20 cellular contexts compared by ENCODE assay signal in the genomic region with DNA sequence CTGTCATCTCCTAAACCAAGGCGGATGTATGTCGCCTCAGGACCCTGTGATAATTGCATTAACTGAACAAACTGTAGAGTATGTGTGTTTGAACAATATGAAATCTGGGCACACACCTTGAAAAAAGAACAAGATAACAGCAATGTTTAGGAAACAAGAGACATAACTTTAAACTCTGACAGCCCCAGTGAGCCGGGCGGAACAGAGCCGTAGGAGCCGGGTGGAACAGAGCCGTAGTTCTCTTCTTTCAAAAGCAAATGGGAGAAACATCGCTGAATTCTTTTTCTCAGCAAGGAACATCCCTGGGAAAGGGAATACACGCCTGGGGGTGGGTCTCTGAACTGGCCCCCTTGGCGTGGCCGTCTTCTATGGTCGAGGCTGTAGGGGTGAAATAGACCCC. TPM values are rescaled to one million over a fixed set of nuclear protein-coding genes. Genes with fewer than 3 reads are reported as not detected.
DNase-seq lines count a peak whose midpoint lies in the region; ATAC-seq and TF ChIP-seq lines count a peak whose summit lies in the region.
"Had no signal": no experiment of that assay in that cellular context is flagged by ENCODE, and none has a peak within 500 bp of the region (broad histone marks: within the 10 kb centered on the region; RNA-seq: fewer than 3 reads in every experiment).

No MANE protein-coding gene starts in this region.

- no peaks in the 10 kb centered on the region; the same call in 1 of the 2 replicates for H3K27me3 Mint-ChIP-seq in H9 (ENCODE audit: low read depth)
- peaks cover 6% of the 10 kb centered on the region for H3K27me3 Mint-ChIP-seq in T-helper 17 cell

- no peak overlapping the region for H4K5ac ChIP-seq in H9 (ENCODE audit: insufficient read length, low read depth, low read length)

- no peak overlapping the region for H2AK5ac ChIP-seq in H9 (ENCODE audit: insufficient read length, low read length)

- no peak for TF ChIP-seq CTCF in H9 (conservative IDR thresholded peaks at IDR 0.05)

- H3K9me3 Mint-ChIP-seq in H9: no peaks in the 10 kb centered on the region
- H3K9me3 Mint-ChIP-seq in stimulated activated effector memory CD8-positive, alpha-beta T cell treated with anti-CD3 and anti-CD28 coated beads, Interleukin-12 subunit alpha, Interleukin-12 subunit beta, amount 100 ng/mL, for 72 hours: no peaks in the 10 kb centered on the region

- peak overlapping the region; percentile 69 for H3K4me2 ChIP-seq in H9 (ENCODE audit: insufficient read depth, insufficient read length, low read length)
- H3K4me2 ChIP-seq: KMS-11 had no signal

- H4K91ac ChIP-seq in H9 (ENCODE audit: insufficient read length, low read depth, low read length): no peak overlapping the region

- no peak overlapping the region for H4K8ac ChIP-seq in H9 (replicated peaks; ENCODE audit: insufficient read length, low read depth, low read length)

- no peak overlapping the region for H3K23ac ChIP-seq in H9 (ENCODE audit: insufficient read length, low read depth, low read length)

- H3K79me2 ChIP-seq in H9 (ENCODE audit: insufficient read depth, low read length): no peaks in the 10 kb centered on the region

- H3K23me2 ChIP-seq in H9 (ENCODE audit: insufficient read length, low read depth, low read length, poor library complexity, severe bottlenecking): peaks cover 2% of the 10 kb centered on the region

- H3K9me3 ChIP-seq in H9 (ENCODE audit: control insufficient read depth, low read depth, low read length) (no peaks in the 10 kb centered on the region), T-helper 17 cell (ENCODE audit: control insufficient read depth, low read length, poor library complexity, severe bottlenecking) (no peaks in the 10 kb centered on the region), iPS-15b (ENCODE audit: control insufficient read depth, insufficient read depth, low read length) (no peaks in the 10 kb centered on the region)

- H3K4me1 Mint-ChIP-seq in H9 (peaks cover 25 to 29% of the 10 kb centered on the region in 2 experiments), T-helper 17 cell (peaks cover 8% of the 10 kb centered on the region)
- peaks cover 12% of the 10 kb centered on the region for H3K4me1 Mint-ChIP-seq in stimulated activated effector memory CD8-positive, alpha-beta T cell treated with anti-CD3 and anti-CD28 coated beads, Interleukin-12 subunit alpha, Interleukin-12 subunit beta, amount 100 ng/mL, for 72 hours

- H3K4me3 Mint-ChIP-seq in H9 (peak overlapping the region; percentile 60 to 77), T-helper 17 cell (peak overlapping the region; percentile 15)
- H3K4me3 Mint-ChIP-seq in stimulated activated effector memory CD8-positive, alpha-beta T cell treated with anti-CD3 and anti-CD28 coated beads, Interleukin-12 subunit alpha, Interleukin-12 subunit beta, amount 100 ng/mL, for 72 hours: peak overlapping the region; percentile 26

- H3K27ac ChIP-seq in H9 (ENCODE audit: insufficient read length, low read depth, low read length): no peak overlapping the region
- H3K27ac ChIP-seq: HL-60, KMS-11, SK-N-MC had no signal

- no peak overlapping the region for H3K14ac ChIP-seq in H9 (ENCODE audit: insufficient read depth, low read length)

- no CpG with 5 or more reads among the region's 12 CpGs for WGBS in H9 (ENCODE audit: extremely low coverage, insufficient read length, low lambda C conversion rate)

- H3K4ac ChIP-seq in H9 (ENCODE audit: low read depth, low read length): no peak overlapping the region

- H3K9ac ChIP-seq in H9 (ENCODE audit: extremely low read depth, insufficient read length, low read length) (no peak overlapping the region), iPS-15b (ENCODE audit: low read depth, low read length) (no peak overlapping the region)
- H3K9ac ChIP-seq: KMS-11 had no signal

- H2BK15ac ChIP-seq in H9 (ENCODE audit: low read depth, low read length): no peak overlapping the region

- H2BK12ac ChIP-seq in H9 (ENCODE audit: insufficient read length, low read depth, low read length): no peak overlapping the region

- H3K4me1 ChIP-seq in H9 (ENCODE audit: insufficient read depth, low read length) (no peaks in the 10 kb centered on the region), iPS-15b (ENCODE audit: control insufficient read depth, insufficient read depth, low read length) (peaks cover 9% of the 10 kb centered on the region)

- ATAC-seq in T-helper 17 cell (no peak), HG02885 (IDR thresholded peaks at IDR 0.05; ENCODE audit: poor library complexity, unreplicated experiment) (no peak), HG03378 (IDR thresholded peaks at IDR 0.05; ENCODE audit: unreplicated experiment) (no peak)
- no peak for ATAC-seq in stimulated activated effector memory CD8-positive, alpha-beta T cell treated with anti-CD3 and anti-CD28 coated beads, Interleukin-12 subunit alpha, Interleukin-12 subunit beta, amount 100 ng/mL, for 72 hours
- ATAC-seq: Panc1, Right ventricle myocardium inferior had no signal

- H3T11ph ChIP-seq in H9 (ENCODE audit: low read length): no peak overlapping the region

- no peak overlapping the region for H2BK120ac ChIP-seq in H9 (ENCODE audit: low read depth, low read length, poor library complexity, severe bottlenecking)

- no peak overlapping the region for H3K18ac ChIP-seq in H9 (ENCODE audit: insufficient read length, low read depth, low read length)

- H2BK20ac ChIP-seq in H9 (ENCODE audit: low read depth, low read length, poor library complexity, severe bottlenecking): no peak overlapping the region

- H2AFZ ChIP-seq in H9 (ENCODE audit: low read length): no peak overlapping the region

- no peaks in the 10 kb centered on the region for H3K36me3 ChIP-seq in iPS-15b (ENCODE audit: control insufficient read depth, insufficient read depth, low read length)

- no peak overlapping the region for H2BK5ac ChIP-seq in H9 (ENCODE audit: insufficient read length, low read length)

- H4K20me1 ChIP-seq in H9 (ENCODE audit: control insufficient read depth, insufficient read depth, insufficient read length): no peaks in the 10 kb centered on the region

- H3K56ac ChIP-seq in H9 (ENCODE audit: insufficient read length, low read depth, low read length): no peak overlapping the region

- H3K4me3 ChIP-seq in iPS-15b (ENCODE audit: low read depth, low read length): peak overlapping the region; percentile 35
- H3K4me3 ChIP-seq: SK-N-MC had no signal

- H3K27ac Mint-ChIP-seq in H9 (peak overlapping the region; percentile 26 to 88 (median 40); a peak in 5 of 7 replicates), T-helper 17 cell (no peak overlapping the region)
- no peak overlapping the region for H3K27ac Mint-ChIP-seq in stimulated activated effector memory CD8-positive, alpha-beta T cell treated with anti-CD3 and anti-CD28 coated beads, Interleukin-12 subunit alpha, Interleukin-12 subunit beta, amount 100 ng/mL, for 72 hours

- no peaks in the 10 kb centered on the region for H3K79me1 ChIP-seq in H9 (ENCODE audit: insufficient read depth, low read depth, low read length, poor library complexity, severe bottlenecking)

- H3K36me3 Mint-ChIP-seq in H9 (ENCODE audit: insufficient read depth in 1 of 3, low read depth in 3 of 3) (no peaks in the 10 kb centered on the region), T-helper 17 cell (ENCODE audit: low read depth) (no peaks in the 10 kb centered on the region)
- H3K36me3 Mint-ChIP-seq in stimulated activated effector memory CD8-positive, alpha-beta T cell treated with anti-CD3 and anti-CD28 coated beads, Interleukin-12 subunit alpha, Interleukin-12 subunit beta, amount 100 ng/mL, for 72 hours: no peaks in the 10 kb centered on the region
- H3K36me3 Mint-ChIP-seq: CD4-positive, alpha-beta memory T cell had no signal

- H3K27me3 ChIP-seq in H9 (ENCODE audit: insufficient read depth, low read length) (no peaks in the 10 kb centered on the region), iPS-15b (ENCODE audit: control insufficient read depth, insufficient read depth, low read length) (no peaks in the 10 kb centered on the region)

- peak; percentile 41 for DNase-seq in H9
- DNase-seq in T-helper 17 cell: no peak
- DNase-seq in stimulated activated effector memory CD8-positive, alpha-beta T cell treated with anti-CD3 and anti-CD28 coated beads, Interleukin-12 subunit alpha, Interleukin-12 subunit beta, amount 100 ng/mL, for 72 hours (ENCODE audit: low spot score in 2 of 2): no peak
- DNase-seq in nucleus accumbens (lab: John Stamatoyannopoulos, UW): no peak
- DNase-seq: ACHN; CD4-positive, alpha-beta memory T cell; DMS79 treated with DMSO at 0.1 percent for 48 hours; GF-D8; NCI-H1092 treated with DMSO at 0.1 percent for 48 hours; NCI-H1694 treated with DMSO at 0.1 percent for 48 hours; NCI-H69 had no signal

RNA-seq across cellular contexts. Expression of gene ZNF675, which starts 31.8 kb away (rescaled TPM):
- total RNA-seq in H9 (2021): 31.5 and 33.1 TPM in 2 replicates
- total RNA-seq in T-helper 17 cell: 10 to 100 TPM; 17.7 to 19.5 TPM

RNA-seq across cellular contexts. Expression of gene ZNF681, which starts 39.9 kb away (rescaled TPM):
- total RNA-seq in H9 (2021) (10.4 and 12.5 TPM in 2 replicates), T-helper 17 cell (1 to 10 TPM; 1.5 to 1.9 TPM)
- total RNA-seq: MCF 10A had no signal

Comparison
In these comparisons a context has a peak if more than half of its experiments do, and no peak if none do; other contexts are left out.
1. H3K27ac Mint-ChIP-seq: peak in H9 (3 of 3); none in T-helper 17 cell (single experiment) and stimulated activated effector memory CD8-positive, alpha-beta T cell treated with anti-CD3 and anti-CD28 coated beads, Interleukin-12 subunit alpha, Interleukin-12 subunit beta, amount 100 ng/mL, for 72 hours (single experiment).
2. H3K4me3 Mint-ChIP-seq: peak in every context shown above with its lines; median percentile 68 in H9; 26 in stimulated activated effector memory CD8-positive, alpha-beta T cell treated with anti-CD3 and anti-CD28 coated beads, Interleukin-12 subunit alpha, Interleukin-12 subunit beta, amount 100 ng/mL, for 72 hours; 15 in T-helper 17 cell.